In the genomic region with DNA sequence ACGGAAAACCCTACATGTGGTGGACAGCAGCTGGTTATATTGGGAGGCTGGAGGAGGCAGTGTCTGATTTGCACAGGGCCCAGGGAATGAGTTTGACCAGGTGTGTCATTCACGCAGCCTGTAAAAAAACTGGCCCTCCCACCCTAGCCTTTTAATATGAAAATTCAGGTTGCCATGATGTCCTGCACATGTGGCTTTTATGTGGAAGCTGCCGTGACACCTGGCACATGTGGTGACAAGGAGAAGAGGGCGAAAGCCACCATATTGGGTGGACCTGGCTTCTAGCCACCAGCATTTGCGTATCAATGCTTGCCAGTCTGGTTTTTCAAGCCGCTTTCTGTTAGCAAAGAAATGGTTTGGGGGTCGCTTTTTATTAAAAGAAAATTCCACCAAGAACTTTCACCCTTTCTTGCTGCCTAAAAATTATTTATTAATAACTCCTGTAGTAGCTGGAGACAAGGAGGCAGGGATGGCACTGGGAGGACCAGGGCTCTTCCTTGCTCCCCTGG, we compare ENCODE assay signal across 42 cellular contexts. TPM values are rescaled to one million over a fixed set of nuclear protein-coding genes. Genes with fewer than 3 reads are reported as not detected.
"Had no signal": no experiment of that assay in that cellular context is flagged by ENCODE, and none has a peak within 500 bp of the region (broad histone marks: within the 10 kb centered on the region; RNA-seq: fewer than 3 reads in every experiment).

No MANE protein-coding gene starts in this region.

- H3K4me3 Mint-ChIP-seq: activated naive CD4-positive, alpha-beta T cell treated with anti-CD3 and anti-CD28 coated beads for 36 hours; activated naive CD4-positive, alpha-beta T cell treated with anti-CD3 and anti-CD28 coated beads, Interleukin-2, amount 10 ng/mL, durations not matched to agents 7 days and 5 days; activated naive CD4-positive, alpha-beta T cell treated with anti-CD3 and anti-CD28 coated beads, Interleukin-2, amount 50 U/mL, for 24 hours; activated naive CD8-positive, alpha-beta T cell; activated naive CD8-positive, alpha-beta T cell treated with anti-CD3 and anti-CD28 coated beads for 36 hours; activated naive CD8-positive, alpha-beta T cell treated with anti-CD3 and anti-CD28 coated beads, Interleukin-2, amount 10 ng/mL, durations not matched to agents 7 days and 5 days; activated naive CD8-positive, alpha-beta T cell treated with anti-CD3 and anti-CD28 coated beads, Interleukin-2, amount 50 U/mL, for 24 hours; activated T-cell treated with anti-CD3 and anti-CD28 coated beads, Interleukin-2, amount 50 U/mL, for 24 hours; activated T-cell treated with anti-CD3 and anti-CD28 coated beads, Interleukin-2, amount 50 U/mL, for 4 hours; activated T-cell treated with anti-CD3 and anti-CD28 coated beads, Interleukin-2, amount 50 U/mL, for 72 hours; activated T-helper 1 cell treated with anti-CD3 and anti-CD28 coated beads, Interleukin-12 subunit alpha, Interleukin-12 subunit beta, Interleukin-2, Interleukin-4 antibody, amounts not matched to agents 30 ng/mL and 10 ng/mL and 1 ng/mL, durations not matched to agents 14 hours and 24 hours and 36 hours; activated T-helper 17 cell treated with anti-CD3 and anti-CD28 coated beads, Interleukin-2, amount 50 U/mL, for 72 hours; brain; central memory CD8-positive, alpha-beta T cell had no signal

- H3K4me1 Mint-ChIP-seq: activated naive CD4-positive, alpha-beta T cell treated with anti-CD3 and anti-CD28 coated beads, Interleukin-2, amount 10 ng/mL, durations not matched to agents 7 days and 5 days; activated naive CD4-positive, alpha-beta T cell treated with anti-CD3 and anti-CD28 coated beads, Interleukin-2, amount 50 U/mL, for 24 hours; activated naive CD8-positive, alpha-beta T cell treated with anti-CD3 and anti-CD28 coated beads for 36 hours; activated naive CD8-positive, alpha-beta T cell treated with anti-CD3 and anti-CD28 coated beads, Interleukin-2, amount 10 ng/mL, durations not matched to agents 7 days and 5 days; activated naive CD8-positive, alpha-beta T cell treated with anti-CD3 and anti-CD28 coated beads, Interleukin-2, amount 50 U/mL, for 24 hours; activated T-helper 17 cell treated with anti-CD3 and anti-CD28 coated beads, Interleukin-2, amount 50 U/mL, for 72 hours had no signal

- H3K36me3 ChIP-seq: adrenal gland, ascending aorta, brain microvascular endothelial cell, breast epithelium, cardiac muscle cell had no signal

- H3K27me3 ChIP-seq: ascending aorta, cardiac muscle cell had no signal

- H3K9me3 Mint-ChIP-seq: activated naive CD4-positive, alpha-beta T cell treated with anti-CD3 and anti-CD28 coated beads, Interleukin-2, amount 50 U/mL, for 24 hours had no signal

- H3K27ac Mint-ChIP-seq: activated naive CD4-positive, alpha-beta T cell treated with anti-CD3 and anti-CD28 coated beads for 36 hours; activated naive CD4-positive, alpha-beta T cell treated with anti-CD3 and anti-CD28 coated beads, Interleukin-2, amount 10 ng/mL, durations not matched to agents 7 days and 5 days; activated naive CD4-positive, alpha-beta T cell treated with anti-CD3 and anti-CD28 coated beads, Interleukin-2, amount 50 U/mL, for 24 hours; activated naive CD4-positive, alpha-beta T cell treated with anti-CD3 and anti-CD28 coated beads, Interleukin-2, amount 50 U/mL, for 72 hours; activated naive CD8-positive, alpha-beta T cell; activated naive CD8-positive, alpha-beta T cell treated with anti-CD3 and anti-CD28 coated beads for 36 hours; activated naive CD8-positive, alpha-beta T cell treated with anti-CD3 and anti-CD28 coated beads, Interleukin-2, amount 10 ng/mL, durations not matched to agents 7 days and 5 days; activated naive CD8-positive, alpha-beta T cell treated with anti-CD3 and anti-CD28 coated beads, Interleukin-2, amount 50 U/mL, for 24 hours; activated T-cell treated with anti-CD3 and anti-CD28 coated beads, Interleukin-2, amount 50 U/mL, for 24 hours; activated T-cell treated with anti-CD3 and anti-CD28 coated beads, Interleukin-2, amount 50 U/mL, for 72 hours; activated T-helper 1 cell treated with anti-CD3 and anti-CD28 coated beads, Interleukin-12 subunit alpha, Interleukin-12 subunit beta, Interleukin-2, Interleukin-4 antibody, amounts not matched to agents 30 ng/mL and 10 ng/mL and 1 ng/mL, durations not matched to agents 14 hours and 24 hours and 36 hours; activated T-helper 17 cell treated with anti-CD3 and anti-CD28 coated beads, Interleukin-2, amount 50 U/mL, for 72 hours; activated T-helper 2 cell treated with anti-CD3 and anti-CD28 coated beads, Interferon-gamma antibody, Interleukin-2, Interleukin-4, amounts not matched to agents 10 μg/mL and 5 μg/mL and 100 μg/mL, durations not matched to agents 14 hours and 24 hours and 36 hours; brain had no signal

- H3K4me3 ChIP-seq: adrenal gland, ascending aorta, body of pancreas, breast epithelium, cardiac muscle cell had no signal

- H3K9me3 ChIP-seq: adrenal gland had no signal

- H3K36me3 Mint-ChIP-seq: activated naive CD4-positive, alpha-beta T cell treated with anti-CD3 and anti-CD28 coated beads, Interleukin-2, amount 10 ng/mL, durations not matched to agents 7 days and 5 days; activated naive CD4-positive, alpha-beta T cell treated with anti-CD3 and anti-CD28 coated beads, Interleukin-2, amount 50 U/mL, for 24 hours; activated naive CD8-positive, alpha-beta T cell treated with anti-CD3 and anti-CD28 coated beads for 36 hours; activated naive CD8-positive, alpha-beta T cell treated with anti-CD3 and anti-CD28 coated beads, Interleukin-2, amount 10 ng/mL, durations not matched to agents 7 days and 5 days; brain had no signal

- ATAC-seq: activated naive CD4-positive, alpha-beta T cell treated with anti-CD3 and anti-CD28 coated beads, Interleukin-2, amount 50 U/mL, for 72 hours; activated naive CD8-positive, alpha-beta T cell treated with anti-CD3 and anti-CD28 coated beads, Interleukin-2, amount 50 U/mL, for 24 hours; activated T-cell treated with anti-CD3 and anti-CD28 coated beads, Interleukin-2, amount 50 U/mL, for 4 hours; activated T-cell treated with anti-CD3 and anti-CD28 coated beads, Interleukin-2, amount 50 U/mL, for 72 hours; activated T-helper 17 cell treated with anti-CD3 and anti-CD28 coated beads, Interleukin-2, amount 50 U/mL, for 72 hours; body of pancreas had no signal

- DNase-seq: activated effector memory CD4-positive, alpha-beta T cell treated with anti-CD3 and anti-CD28 coated beads, Interleukin-2, amount 50 U/mL, for 16 hours; activated effector memory CD4-positive, alpha-beta T cell treated with Interleukin-2 at 50 U/mL for 16 hours; activated gamma-delta T cell; activated gamma-delta T cell treated with Interleukin-2 at 50 U/mL for 16 hours; activated naive CD4-positive, alpha-beta T cell; activated naive CD4-positive, alpha-beta T cell treated with anti-CD3 and anti-CD28 coated beads for 36 hours; activated naive CD4-positive, alpha-beta T cell treated with anti-CD3 and anti-CD28 coated beads, Interleukin-2, amount 10 ng/mL, durations not matched to agents 7 days and 5 days; activated naive CD4-positive, alpha-beta T cell treated with anti-CD3 and anti-CD28 coated beads, Interleukin-2, amount 50 U/mL, for 16 hours; activated naive CD4-positive, alpha-beta T cell treated with Interleukin-2 at 50 U/mL for 16 hours; activated naive CD8-positive, alpha-beta T cell treated with anti-CD3 and anti-CD28 coated beads for 36 hours; activated naive CD8-positive, alpha-beta T cell treated with anti-CD3 and anti-CD28 coated beads, Interleukin-2, amount 10 ng/mL, durations not matched to agents 7 days and 5 days; activated naive CD8-positive, alpha-beta T cell treated with anti-CD3 and anti-CD28 coated beads, Interleukin-2, amount 50 U/mL, for 24 hours; activated T-cell treated with anti-CD3 and anti-CD28 coated beads, Interleukin-2, amount 50 U/mL, for 24 hours; activated T-cell treated with anti-CD3 and anti-CD28 coated beads, Interleukin-2, amount 50 U/mL, for 4 hours; activated T-cell treated with anti-CD3 and anti-CD28 coated beads, Interleukin-2, amount 50 U/mL, for 48 hours; activated T-cell treated with anti-CD3 and anti-CD28 coated beads, Interleukin-2, amount 50 U/mL, for 72 hours; adrenal gland; amniotic stem cell; amygdala; anterior cingulate cortex; aorta; body of pancreas; brain microvascular endothelial cell; central memory CD4-positive, alpha-beta T cell; cerebellar nuclear complex had no signal

- FAIRE-seq: astrocyte, bronchial epithelial cell had no signal

- H3K4me1 ChIP-seq: adrenal gland, ascending aorta, body of pancreas, breast epithelium had no signal

- H3K27ac ChIP-seq: adrenal gland, ascending aorta, body of pancreas, brain microvascular endothelial cell, breast epithelium, cardiac muscle cell had no signal

RNA-seq across cellular contexts. Expression of gene ZNF280B, which starts 43.4 kb away (rescaled TPM):
- total RNA-seq: ascending aorta had no signal
- polyA plus RNA-seq: aorta had no signal

RNA-seq across cellular contexts. Expression of gene ZNF280A, which starts 54.9 kb away (rescaled TPM):
- total RNA-seq: activated naive CD4-positive, alpha-beta T cell treated with anti-CD3 and anti-CD28 coated beads for 36 hours; activated naive CD4-positive, alpha-beta T cell treated with anti-CD3 and anti-CD28 coated beads, Interleukin-2, amount 50 U/mL, for 72 hours; activated naive CD8-positive, alpha-beta T cell treated with anti-CD3 and anti-CD28 coated beads for 36 hours; activated naive CD8-positive, alpha-beta T cell treated with anti-CD3 and anti-CD28 coated beads, Interleukin-2, amount 10 ng/mL, durations not matched to agents 7 days and 5 days; activated T-cell treated with anti-CD3 and anti-CD28 coated beads, Interleukin-2, amount 50 U/mL, for 4 hours; activated T-cell treated with anti-CD3 and anti-CD28 coated beads, Interleukin-2, amount 50 U/mL, for 72 hours; activated T-helper 1 cell treated with anti-CD3 and anti-CD28 coated beads, Interleukin-12 subunit alpha, Interleukin-12 subunit beta, Interleukin-2, Interleukin-4 antibody, amounts not matched to agents 30 ng/mL and 10 ng/mL and 1 ng/mL, durations not matched to agents 14 hours and 24 hours and 36 hours; activated T-helper 17 cell treated with anti-CD3 and anti-CD28 coated beads, Interleukin-2, amount 50 U/mL, for 72 hours; activated T-helper 2 cell treated with anti-CD3 and anti-CD28 coated beads, Interferon-gamma antibody, Interleukin-2, Interleukin-4, amounts not matched to agents 10 μg/mL and 5 μg/mL and 100 μg/mL, durations not matched to agents 14 hours and 24 hours and 36 hours; aorta; ascending aorta; body of pancreas; breast epithelium; bronchial epithelial cell; cardiac muscle cell; cardiac septum; cerebellum; chondrocyte had no signal
- polyA plus RNA-seq: adipose tissue, aorta, cardiac muscle cell had no signal
